ENCODE assay signal across 10 cellular contexts in genomic region chr5:119418782-119419101, GRCh38. TPM values are rescaled to one million over a fixed set of nuclear protein-coding genes. Genes with fewer than 3 reads are reported as not detected.
DNase-seq lines count a peak whose midpoint lies in the region; ATAC-seq, FAIRE-seq and TF ChIP-seq lines count a peak whose summit lies in the region.
"Had no signal": no experiment of that assay in that cellular context is flagged by ENCODE, and none has a peak within 500 bp of the region (broad histone marks: within the 10 kb centered on the region; RNA-seq: fewer than 3 reads in every experiment).

No MANE protein-coding gene starts in this region.

- H3K14ac ChIP-seq in H1 (ENCODE audit: insufficient read length): no peak overlapping the region

- H3K79me2 ChIP-seq in H1 (ENCODE audit: control insufficient read depth in 1 of 2, insufficient read depth in 2 of 2, low read length in 2 of 2): no peaks in the 10 kb centered on the region

- no peak overlapping the region for H4K8ac ChIP-seq in H1 (ENCODE audit: extremely low read depth, insufficient read depth, low read length)

- POLR2A ChIA-PET in H1 (lab: Charles Lee; ENCODE audit: partially characterized antibody): interaction anchor here (0.6 to 1.3 kb wide), 3 partner anchors 18 to 143 kb away, joined by 3 read pairs; no protein-coding TSS in a partner anchor

- TF ChIP-seq POLR2A in H1 (IDR thresholded peaks at IDR 0.05; ENCODE audit: control extremely low read depth in 1 of 2, low read depth in 2 of 2, low read length in 2 of 2): no peak

- no peaks in the 10 kb centered on the region for H3K36me3 ChIP-seq in H1 (ENCODE audit: control insufficient read depth in 2 of 4, insufficient read depth in 4 of 4, low read length in 3 of 4)

- H3K56ac ChIP-seq in H1 (replicated peaks; ENCODE audit: insufficient read length, low read depth, low read length): no peak overlapping the region

- H2AFZ ChIP-seq in H1 (ENCODE audit: low read length): 0 out of 2 replicates have a peak overlapping the region, but pooled peaks have one; percentile 21

- ATAC-seq in GM19324 (IDR thresholded peaks at IDR 0.05; ENCODE audit: low FRiP score, unreplicated experiment) (peak; percentile 61), HG03095 (IDR thresholded peaks at IDR 0.05; ENCODE audit: unreplicated experiment) (peak; percentile 77), GM19328 (IDR thresholded peaks at IDR 0.05; ENCODE audit: unreplicated experiment) (no peak)
- ATAC-seq: body of pancreas, psoas muscle had no signal

- no peaks in the 10 kb centered on the region for H3K23me2 ChIP-seq in H1 (ENCODE audit: low read depth, low read length)

- H4K20me1 ChIP-seq in H1 (replicated peaks in 1 of 2; ENCODE audit: control insufficient read depth in 1 of 2, insufficient read depth in 2 of 2, low read length in 2 of 2): no peaks in the 10 kb centered on the region

- no peak overlapping the region for H3K27ac ChIP-seq in H1 (ENCODE audit: low read depth, low read length)
- H3K27ac ChIP-seq: body of pancreas, psoas muscle had no signal

- H3K9me3 ChIP-seq in H1 (ENCODE audit: insufficient read depth in 2 of 2, low read depth in 1 of 2, low read length in 1 of 2): no peaks in the 10 kb centered on the region
- H3K9me3 ChIP-seq: body of pancreas, psoas muscle had no signal

- H3K9ac ChIP-seq in H1 (replicated peaks in 1 of 4; ENCODE audit: extremely low read depth in 1 of 4, low read depth in 3 of 4, low read length in 3 of 4): no peak overlapping the region

- CTCF ChIA-PET in H1 (lab: Charles Lee; ENCODE audit: partially characterized antibody): interaction anchor here (0.6 to 1.2 kb wide), 6 partner anchors 8 to 430 kb away, joined by 3 to 6 read pairs (median 4); no protein-coding TSS in a partner anchor

- H2BK120ac ChIP-seq in H1 (replicated peaks; ENCODE audit: low read depth, low read length): no peak overlapping the region

- no peak for TF ChIP-seq RAD21 in H1 (IDR thresholded peaks at IDR 0.05 in 1 of 2, conservative IDR thresholded peaks at IDR 0.05 in 1 of 2; ENCODE audit: low read depth in 2 of 2, low read length in 2 of 2)

- H3K4me1 ChIP-seq in H1 (replicated peaks in 1 of 4; ENCODE audit: control insufficient read depth in 3 of 4, insufficient read depth in 4 of 4, low read length in 3 of 4): peaks cover 0 to 3% (median 1%) of the 10 kb centered on the region in 4 experiments; a peak in 2 of 7 replicates
- H3K4me1 ChIP-seq: body of pancreas, psoas muscle had no signal

- H3K18ac ChIP-seq in H1 (ENCODE audit: extremely low read depth, low read length): no peak overlapping the region

- no peak overlapping the region for H4K5ac ChIP-seq in H1 (ENCODE audit: insufficient read length, low read depth, low read length)

- H2BK20ac ChIP-seq in H1 (ENCODE audit: low read length): no peak overlapping the region

- FAIRE-seq in H1 (lab: Jason Lieb, UNC): no peak

- no peak for TF ChIP-seq CTCF in H1 (IDR thresholded peaks at IDR 0.05; ENCODE audit: control extremely low read depth in 1 of 3, insufficient read depth in 1 of 3, low read depth in 1 of 3, low read length in 3 of 3)

- H3K27me3 ChIP-seq in H1 (replicated peaks in 1 of 4; ENCODE audit: control insufficient read depth in 3 of 4, extremely low read depth in 1 of 4, insufficient read depth in 3 of 4, low read length in 3 of 4): no peaks in the 10 kb centered on the region
- H3K27me3 ChIP-seq: body of pancreas had no signal

- no peak overlapping the region for H4K91ac ChIP-seq in H1 (replicated peaks; ENCODE audit: insufficient read length, low read length)

- no peak overlapping the region for H2BK5ac ChIP-seq in H1 (ENCODE audit: low read depth, low read length)

- H3K4me2 ChIP-seq in H1 (ENCODE audit: insufficient read depth in 1 of 2, low read depth in 2 of 2, low read length in 2 of 2): no peak overlapping the region

- no peak for TF ChIP-seq EP300 in H1 (IDR thresholded peaks at IDR 0.05; ENCODE audit: borderline replicate concordance in 1 of 2, low read depth in 2 of 2, low read length in 2 of 2)

- no peak overlapping the region for H2AK5ac ChIP-seq in H1 (ENCODE audit: low read depth, low read length)

- no peak overlapping the region for H3K4me3 ChIP-seq in H1 (ENCODE audit: extremely low read depth in 1 of 4, insufficient read depth in 2 of 4, low read depth in 3 of 4, low read length in 4 of 4)
- H3K4me3 ChIP-seq: body of pancreas, psoas muscle had no signal

- DNase-seq in DMS53 treated with DMSO at 0.1 percent for 48 hours (lab: John Stamatoyannopoulos, UW; ENCODE audit: unreplicated experiment) (peak; percentile 3), H1 (ENCODE audit: low read depth in 1 of 2, low spot score in 2 of 2) (no peak), UCSD-AML1 (lab: John Stamatoyannopoulos, UW; ENCODE audit: unreplicated experiment) (no peak), C1 segment of cervical spinal cord (lab: John Stamatoyannopoulos, UW) (no peak)
- DNase-seq in stimulated activated CD4-positive, alpha-beta T cell treated with anti-CD3 and anti-CD28 coated beads, Interleukin-4, amount 100 ng/mL, for 4 hours: no peak
- DNase-seq: psoas muscle had no signal

- no peak overlapping the region for H3K23ac ChIP-seq in H1 (ENCODE audit: insufficient read length)

- H2BK15ac ChIP-seq in H1 (ENCODE audit: low read length): no peak overlapping the region

- H3K79me1 ChIP-seq in H1 (ENCODE audit: low read depth, low read length): no peaks in the 10 kb centered on the region

- H2BK12ac ChIP-seq in H1 (ENCODE audit: low read depth, low read length): no peak overlapping the region

- no peak overlapping the region for H3K4ac ChIP-seq in H1 (replicated peaks; ENCODE audit: insufficient read length, low read depth, low read length)

TF ChIP-seq in H1, 55 proteins besides CTCF, POLR2A, EP300 and RAD21:
- no peak for TF ChIP-seq GTF2F1 (IDR thresholded peaks at IDR 0.05; ENCODE audit: borderline replicate concordance, low read depth, low read length)
- no peak for TF ChIP-seq HDAC2 (IDR thresholded peaks at IDR 0.05; ENCODE audit: borderline replicate concordance in 1 of 2, low read depth in 2 of 2, low read length in 2 of 2)
- no peak for TF ChIP-seq RXRA (IDR thresholded peaks at IDR 0.05; ENCODE audit: insufficient read depth, low read depth, low read length)
- TF ChIP-seq SIRT6 (IDR thresholded peaks at IDR 0.05; ENCODE audit: low read length): no peak
- TF ChIP-seq USF2 (IDR thresholded peaks at IDR 0.05; ENCODE audit: low read length): no peak

RNA-seq across cellular contexts. Expression of gene HSD17B4, which starts 33.6 kb away (rescaled TPM):
- 360 and 369 TPM in 2 replicates for total RNA-seq in H1 (2021; fragmentation: NEBNext Ultra II Directional; extraction: Animal tissue kit (Norgen Biotek cat#: 25700))
- polyA plus RNA-seq in H1 (2011; rRNA removed): 209 and 305 TPM in 2 replicates
- polyA plus RNA-seq in H1 (2011; cell fraction: cytosol; rRNA removed): 324 TPM
- polyA plus RNA-seq in H1 (2011; cell fraction: nucleus; rRNA removed): 194 TPM
- 418 to 601 TPM (median 461 TPM) in 4 replicates for polyA plus RNA-seq in H1 (2012, experiment 1 of 2)
- 51.1 TPM for polyA plus RNA-seq in H1 (2012, experiment 2 of 2)
- polyA plus RNA-seq in H1 (2013, experiment 1 of 2): 269 TPM
- 281 TPM for polyA plus RNA-seq in H1 (2013, experiment 2 of 2)
- 608 and 793 TPM in 2 replicates for polyA minus RNA-seq in H1 (2011; rRNA and poly(A)+ RNA removed)
- 194 TPM for polyA minus RNA-seq in H1 (2011; cell fraction: cytosol; rRNA and poly(A)+ RNA removed)
- 250 TPM for polyA minus RNA-seq in H1 (2011; cell fraction: nucleus; rRNA and poly(A)+ RNA removed)
